ENCODE assay signal across 1 cellular context in the genomic region with DNA sequence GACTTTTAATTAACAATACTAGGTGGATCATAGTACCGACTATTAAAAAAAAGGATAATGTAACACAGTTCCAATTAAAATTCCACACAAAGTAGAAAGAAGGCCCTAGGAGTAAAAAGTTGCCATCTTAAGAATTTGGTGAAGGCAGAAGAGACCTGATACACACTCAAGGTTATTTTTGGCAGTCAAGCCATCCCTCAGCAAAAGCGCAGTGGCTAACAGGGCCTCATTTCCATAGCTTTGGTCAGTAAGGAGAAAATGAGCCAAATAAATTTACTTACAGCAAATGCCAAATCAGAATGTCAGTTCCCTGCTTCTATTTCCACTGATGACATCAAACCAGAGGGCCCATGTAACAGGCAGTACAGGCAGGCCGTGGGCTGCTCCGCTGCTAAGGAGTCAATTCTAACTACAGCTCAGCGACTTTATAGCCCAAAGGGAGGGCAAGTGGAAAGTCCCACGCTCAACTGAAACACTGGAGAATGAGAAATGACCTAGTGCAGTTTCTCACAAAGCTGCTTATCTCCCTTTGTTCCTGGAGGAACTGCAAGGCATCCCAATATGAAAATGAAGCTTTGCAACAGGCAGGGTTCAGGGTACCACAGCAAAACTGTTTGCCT.
TF ChIP-seq lines count a peak whose summit lies in the region.

No MANE protein-coding gene starts in this region.

TF ChIP-seq in GM12878, 131 proteins besides CTCF, POLR2A, EP300 and RAD21 (continued from another document and continues in another):
- TF ChIP-seq MEF2B (IDR thresholded peaks at IDR 0.05; ENCODE audit: partially characterized antibody, poor library complexity, severe bottlenecking) (peak; percentile 74), ESRRA (IDR thresholded peaks at IDR 0.05; ENCODE audit: low read length) (no peak), E2F8 (IDR thresholded peaks at IDR 0.05; ENCODE audit: low read depth, partially characterized antibody) (no peak), USF1 (IDR thresholded peaks at IDR 0.05; ENCODE audit: borderline replicate concordance, extremely low read length, insufficient read depth, low read depth, low read length) (no peak), MLLT1 (IDR thresholded peaks at IDR 0.05) (no peak), ZNF592 (IDR thresholded peaks at IDR 0.05) (no peak), KAT2A (conservative IDR thresholded peaks at IDR 0.05; ENCODE audit: control insufficient read depth, low read depth, low read length) (no peak), ZBED1 (IDR thresholded peaks at IDR 0.05; ENCODE audit: borderline replicate concordance) (0 out of 2 replicates have a peak, but pooled peaks have one; percentile 44), ZBTB4 (CRISPR knock-in tag; IDR thresholded peaks at IDR 0.05) (no peak), RCOR1 (conservative IDR thresholded peaks at IDR 0.05; ENCODE audit: low read depth, low read length) (no peak), CREB1 (IDR thresholded peaks at IDR 0.05; ENCODE audit: low read depth) (peak; percentile 62; the same call in 1 of the 2 replicates), SMAD1 (IDR thresholded peaks at IDR 0.05; ENCODE audit: low read depth, partially characterized antibody) (no peak), NFYA (IDR thresholded peaks at IDR 0.05; ENCODE audit: borderline replicate concordance, low read depth, low read length) (no peak), SREBF1 (IDR thresholded peaks at IDR 0.05; ENCODE audit: low read length) (no peak), CBX5 (IDR thresholded peaks at IDR 0.05; ENCODE audit: low read depth) (no peak), MYC (IDR thresholded peaks at IDR 0.05; ENCODE audit: insufficient read depth, insufficient read length, insufficient replicate concordance, low read length, severe bottlenecking) (no peak), SPI1 (IDR thresholded peaks at IDR 0.05; ENCODE audit: borderline replicate concordance, insufficient read depth, low read depth, low read length) (no peak), SREBF2 (IDR thresholded peaks at IDR 0.05; ENCODE audit: low read length) (no peak), TCF12 (IDR thresholded peaks at IDR 0.05; ENCODE audit: low read depth, low read length) (no peak), YY1 (IDR thresholded peaks at IDR 0.05; ENCODE audit: low read depth, low read length) (no peak), SP1 (IDR thresholded peaks at IDR 0.05; ENCODE audit: low read depth, low read length) (no peak), EED (IDR thresholded peaks at IDR 0.05; ENCODE audit: low read depth) (peak; percentile 83), NR2C2 (IDR thresholded peaks at IDR 0.05; ENCODE audit: borderline replicate concordance, control insufficient read depth, insufficient read length, low read depth) (no peak), YBX1 (IDR thresholded peaks at IDR 0.05) (no peak), IRF5 (IDR thresholded peaks at IDR 0.05; ENCODE audit: borderline replicate concordance) (no peak), ZNF207 (IDR thresholded peaks at IDR 0.05; ENCODE audit: borderline replicate concordance) (no peak), ZNF217 (IDR thresholded peaks at IDR 0.05) (no peak), CBX3 (IDR thresholded peaks at IDR 0.05; ENCODE audit: borderline replicate concordance, low read depth) (no peak), CHD4 (IDR thresholded peaks at IDR 0.05) (no peak), EGR1 (IDR thresholded peaks at IDR 0.05; ENCODE audit: borderline replicate concordance in 1 of 2, low read depth in 2 of 2, low read length in 2 of 2) (no peak), WRNIP1 (IDR thresholded peaks at IDR 0.05; ENCODE audit: borderline replicate concordance, low read depth, low read length) (no peak), NR2C1 (IDR thresholded peaks at IDR 0.05) (no peak), PAX8 (IDR thresholded peaks at IDR 0.05) (no peak), MTA3 (IDR thresholded peaks at IDR 0.05; ENCODE audit: borderline replicate concordance, low read length) (no peak)
- TF ChIP-seq, protein P1, sequence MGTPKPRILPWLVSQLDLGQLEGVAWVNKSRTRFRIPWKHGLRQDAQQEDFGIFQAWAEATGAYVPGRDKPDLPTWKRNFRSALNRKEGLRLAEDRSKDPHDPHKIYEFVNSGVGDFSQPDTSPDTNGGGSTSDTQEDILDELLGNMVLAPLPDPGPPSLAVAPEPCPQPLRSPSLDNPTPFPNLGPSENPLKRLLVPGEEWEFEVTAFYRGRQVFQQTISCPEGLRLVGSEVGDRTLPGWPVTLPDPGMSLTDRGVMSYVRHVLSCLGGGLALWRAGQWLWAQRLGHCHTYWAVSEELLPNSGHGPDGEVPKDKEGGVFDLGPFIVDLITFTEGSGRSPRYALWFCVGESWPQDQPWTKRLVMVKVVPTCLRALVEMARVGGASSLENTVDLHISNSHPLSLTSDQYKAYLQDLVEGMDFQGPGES (IDR thresholded peaks at IDR 0.05) = no peak
- TF ChIP-seq, protein P2, sequence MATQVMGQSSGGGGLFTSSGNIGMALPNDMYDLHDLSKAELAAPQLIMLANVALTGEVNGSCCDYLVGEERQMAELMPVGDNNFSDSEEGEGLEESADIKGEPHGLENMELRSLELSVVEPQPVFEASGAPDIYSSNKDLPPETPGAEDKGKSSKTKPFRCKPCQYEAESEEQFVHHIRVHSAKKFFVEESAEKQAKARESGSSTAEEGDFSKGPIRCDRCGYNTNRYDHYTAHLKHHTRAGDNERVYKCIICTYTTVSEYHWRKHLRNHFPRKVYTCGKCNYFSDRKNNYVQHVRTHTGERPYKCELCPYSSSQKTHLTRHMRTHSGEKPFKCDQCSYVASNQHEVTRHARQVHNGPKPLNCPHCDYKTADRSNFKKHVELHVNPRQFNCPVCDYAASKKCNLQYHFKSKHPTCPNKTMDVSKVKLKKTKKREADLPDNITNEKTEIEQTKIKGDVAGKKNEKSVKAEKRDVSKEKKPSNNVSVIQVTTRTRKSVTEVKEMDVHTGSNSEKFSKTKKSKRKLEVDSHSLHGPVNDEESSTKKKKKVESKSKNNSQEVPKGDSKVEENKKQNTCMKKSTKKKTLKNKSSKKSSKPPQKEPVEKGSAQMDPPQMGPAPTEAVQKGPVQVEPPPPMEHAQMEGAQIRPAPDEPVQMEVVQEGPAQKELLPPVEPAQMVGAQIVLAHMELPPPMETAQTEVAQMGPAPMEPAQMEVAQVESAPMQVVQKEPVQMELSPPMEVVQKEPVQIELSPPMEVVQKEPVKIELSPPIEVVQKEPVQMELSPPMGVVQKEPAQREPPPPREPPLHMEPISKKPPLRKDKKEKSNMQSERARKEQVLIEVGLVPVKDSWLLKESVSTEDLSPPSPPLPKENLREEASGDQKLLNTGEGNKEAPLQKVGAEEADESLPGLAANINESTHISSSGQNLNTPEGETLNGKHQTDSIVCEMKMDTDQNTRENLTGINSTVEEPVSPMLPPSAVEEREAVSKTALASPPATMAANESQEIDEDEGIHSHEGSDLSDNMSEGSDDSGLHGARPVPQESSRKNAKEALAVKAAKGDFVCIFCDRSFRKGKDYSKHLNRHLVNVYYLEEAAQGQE (IDR thresholded peaks at IDR 0.05; ENCODE audit: low read depth, low read length) = no peak
